Comparison of ENCODE assay signal across 19 cellular contexts in the genomic region with DNA sequence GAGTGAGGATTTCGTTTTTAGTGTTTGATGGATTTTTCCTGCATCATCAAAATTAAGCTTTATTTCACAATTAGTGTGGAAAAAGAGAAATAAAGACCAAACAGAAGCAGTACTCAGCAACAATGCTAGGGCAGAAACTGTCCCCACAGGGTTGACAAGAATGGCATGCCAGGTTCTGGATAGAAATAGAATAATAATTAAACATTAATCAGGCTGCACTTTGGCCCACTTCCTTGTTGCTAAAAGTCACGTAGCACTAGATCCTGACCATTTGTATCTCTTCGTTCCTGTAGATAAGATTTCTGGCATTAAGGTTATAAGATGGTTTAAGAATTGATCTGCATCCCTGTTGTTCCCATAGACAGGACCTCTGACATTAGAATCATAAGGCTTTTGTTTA. TPM values are rescaled to one million over a fixed set of nuclear protein-coding genes. Genes with fewer than 3 reads are reported as not detected.
A peak's percentile ranks its signal among the peaks of the same experiment; 100 is the strongest.
DNase-seq lines count a peak whose midpoint lies in the region; ATAC-seq, FAIRE-seq and TF ChIP-seq lines count a peak whose summit lies in the region.
"Had no signal": no experiment of that assay in that cellular context is flagged by ENCODE, and none has a peak within 500 bp of the region (broad histone marks: within the 10 kb centered on the region; RNA-seq: fewer than 3 reads in every experiment).

No MANE protein-coding gene starts in this region.

- TF ChIP-seq CTCF in liver (IDR thresholded peaks at IDR 0.05; ENCODE audit: low read depth, low read length, missing input control) (peak; percentile 16), HepG2 (CRISPR knock-in tag; IDR thresholded peaks at IDR 0.05) (no peak), stomach (IDR thresholded peaks at IDR 0.05) (no peak)

- no peaks in the 10 kb centered on the region for H3K79me2 ChIP-seq in HepG2 (ENCODE audit: insufficient read depth, low read length)

- H4K8ac ChIP-seq in mesenchymal stem cell (ENCODE audit: low read length), result no peak overlapping the region

- WGBS in liver, result 15% methylated on average over 3 of the region's 3 CpGs
- WGBS in HepG2 (ENCODE audit: low lambda C conversion rate), result 3% methylated on average over 3 of the region's 3 CpGs
- WGBS in mesenchymal stem cell, result 90% methylated on average over 2 of the region's 3 CpGs
- 28 to 57% (median 36%) methylated on average over 3 of the region's 3 CpGs for WGBS in stomach, 5 donors

- BruUV-seq in HepG2 (replicated peaks; lab: Mats Ljungman, UMichigan), result no TSS peak

- H2BK15ac ChIP-seq in mesenchymal stem cell (ENCODE audit: low read depth, poor library complexity, severe bottlenecking), result no peak overlapping the region

- H2BK5ac ChIP-seq in mesenchymal stem cell (ENCODE audit: low read depth, low read length, poor library complexity, severe bottlenecking), result no peak overlapping the region

- H3K36me3 ChIP-seq in liver (ENCODE audit: control insufficient read depth in 4 of 4, insufficient read depth in 3 of 4, low read depth in 1 of 4, low read length in 3 of 4) (no peaks in the 10 kb centered on the region), HepG2 (replicated peaks in 1 of 2; ENCODE audit: control insufficient read depth in 1 of 2, insufficient read depth in 2 of 2, low read length in 2 of 2) (no peaks in the 10 kb centered on the region), duodenal mucosa (ENCODE audit: control insufficient read depth in 1 of 2, insufficient read depth in 2 of 2, low read length in 2 of 2) (no peaks in the 10 kb centered on the region), mesenchymal stem cell (ENCODE audit: control insufficient read depth in 1 of 2, insufficient read depth in 2 of 2, low read depth in 1 of 2, low read length in 2 of 2) (peaks cover 0 to 21% of the 10 kb centered on the region in 2 experiments), stomach (no peaks in the 10 kb centered on the region)
- H3K36me3 ChIP-seq: BLaER1 had no signal

- no peaks in the 10 kb centered on the region for H4K20me1 ChIP-seq in HepG2 (ENCODE audit: insufficient read depth, low read length)
- H4K20me1 ChIP-seq: BLaER1 had no signal

- no peak overlapping the region for H2BK12ac ChIP-seq in mesenchymal stem cell (ENCODE audit: low read length in 2 of 2)

- H2BK120ac ChIP-seq in mesenchymal stem cell (ENCODE audit: low read depth, low read length), result no peak overlapping the region

- ATAC-seq in HepG2, result no peak
- ATAC-seq: GM12878 had no signal

- CTCF ChIA-PET in HepG2 (lab: Yijun Ruan, JAX; ENCODE audit: low intra/inter-chr PET ratio, low total read pairs), result no interaction called here

- H2AK5ac ChIP-seq in mesenchymal stem cell (ENCODE audit: low read length, severe bottlenecking), result no peak overlapping the region

- TF ChIP-seq EP300 in HepG2 (IDR thresholded peaks at IDR 0.05; ENCODE audit: low read depth in 2 of 2, low read length in 2 of 2), result no peak
- no peak for TF ChIP-seq EP300 in HepG2 (CRISPR knock-in tag; IDR thresholded peaks at IDR 0.05; ENCODE audit: borderline replicate concordance)
- TF ChIP-seq EP300 in stomach (IDR thresholded peaks at IDR 0.05), result no peak

- H3K4me1 ChIP-seq in liver (ENCODE audit: control insufficient read depth in 4 of 4, insufficient read depth in 4 of 4, low read length in 3 of 4) (peaks cover 5 to 23% (median 9%) of the 10 kb centered on the region in 4 donors), HepG2 (ENCODE audit: insufficient read depth, low read length) (no peaks in the 10 kb centered on the region), duodenal mucosa (ENCODE audit: control insufficient read depth in 1 of 2, insufficient read depth in 2 of 2, low read length in 2 of 2) (peaks cover 7 to 12% of the 10 kb centered on the region in 2 donors), mesenchymal stem cell (ENCODE audit: control insufficient read depth, insufficient read depth, low read depth, low read length) (peaks cover 11% of the 10 kb centered on the region), stomach (peaks cover 0 to 8% (median 6%) of the 10 kb centered on the region in 4 donors)
- H3K4me1 ChIP-seq: Caco-2 had no signal

- H3K9ac ChIP-seq in liver (ENCODE audit: low read depth in 1 of 2, low read length in 2 of 2) (no peak overlapping the region), HepG2 (ENCODE audit: insufficient read depth, low read depth, low read length) (no peak overlapping the region), duodenal mucosa (ENCODE audit: low read depth in 1 of 2, low read length in 2 of 2) (peak overlapping the region in 1 of 2 donors; percentile 6), mesenchymal stem cell (ENCODE audit: low read length) (no peak overlapping the region)
- H3K9ac ChIP-seq: BLaER1 had no signal

- no peak for DNase-seq in HepG2 (ENCODE audit: low spot score)
- DNase-seq in mesenchymal stem cell, result no peak
- peak; percentile 30 for DNase-seq in stomach
- no peak for DNase-seq in superior temporal gyrus (ENCODE audit: extremely low spot score)
- no peak for DNase-seq in NCI-H2171 treated with DMSO at 0.1 percent for 48 hours (lab: John Stamatoyannopoulos, UW)
- DNase-seq in NCI-H446 (lab: John Stamatoyannopoulos, UW), result no peak
- DNase-seq: AML-193; Caco-2; CD8-positive, alpha-beta memory T cell; DMS 273 treated with DMSO at 0.1 percent for 48 hours; HCEC 1CT; HFFc6 had no signal

- no peak overlapping the region for H4K91ac ChIP-seq in mesenchymal stem cell (ENCODE audit: low read length)

- H3K4me2 ChIP-seq in HepG2 (ENCODE audit: low read depth, low read length), result no peak overlapping the region
- no peak overlapping the region for H3K4me2 ChIP-seq in mesenchymal stem cell (ENCODE audit: low read length, poor library complexity, severe bottlenecking)
- H3K4me2 ChIP-seq: BLaER1 had no signal

- H3K9me3 ChIP-seq in liver (ENCODE audit: control insufficient read depth in 4 of 4, low read length in 3 of 4) (no peaks in the 10 kb centered on the region), HepG2 (ENCODE audit: low read length) (no peaks in the 10 kb centered on the region), duodenal mucosa (ENCODE audit: control insufficient read depth in 1 of 2, low read length in 2 of 2) (no peaks in the 10 kb centered on the region), mesenchymal stem cell (ENCODE audit: control insufficient read depth, low read length) (no peaks in the 10 kb centered on the region), stomach (no peaks in the 10 kb centered on the region)
- H3K9me3 ChIP-seq: BLaER1, Caco-2 had no signal

- intact Hi-C loops in HepG2 (cut with micrococcal nuclease; ENCODE audit: unreplicated experiment), result no loop called here
- intact Hi-C loops in stomach (cut with DNase I; ENCODE audit: low total_unique reads), result no loop called here

- peak in 1 of 2 donors; percentile 24 for TF ChIP-seq RAD21 in liver (IDR thresholded peaks at IDR 0.05)
- no peak for TF ChIP-seq RAD21 in HepG2 (CRISPR knock-in tag; IDR thresholded peaks at IDR 0.05)

- peak overlapping the region in 1 of 3 donors; percentile 31 for H3K4me3 ChIP-seq in liver (ENCODE audit: low read depth in 1 of 3, low read length in 3 of 3)
- no peak overlapping the region for H3K4me3 ChIP-seq in HepG2 (replicated peaks in 1 of 3; ENCODE audit: insufficient read depth in 1 of 3, low read depth in 2 of 3, low read length in 3 of 3)
- peak overlapping the region; percentile 25 to 37 for H3K4me3 ChIP-seq in duodenal mucosa (ENCODE audit: low read depth in 1 of 2, low read length in 2 of 2)
- H3K4me3 ChIP-seq in mesenchymal stem cell (ENCODE audit: insufficient read depth in 1 of 2, low read depth in 1 of 2, low read length in 2 of 2), result no peak overlapping the region
- no peak overlapping the region for H3K4me3 ChIP-seq in stomach
- H3K4me3 ChIP-seq: BLaER1, GM12878 had no signal

- H3K23ac ChIP-seq in mesenchymal stem cell (ENCODE audit: low read length in 2 of 2), result no peak overlapping the region

- H2AFZ ChIP-seq in HepG2 (ENCODE audit: low read length) (no peak overlapping the region), mesenchymal stem cell (ENCODE audit: low read depth, low read length) (no peak overlapping the region)

- no peak overlapping the region for H3K14ac ChIP-seq in mesenchymal stem cell (ENCODE audit: low read length in 2 of 2)

- TF ChIP-seq POLR2A in HepG2 (IDR thresholded peaks at IDR 0.05; ENCODE audit: insufficient read depth in 1 of 2, low read depth in 2 of 2, low read length in 2 of 2) (no peak), stomach (IDR thresholded peaks at IDR 0.05) (no peak)

- H3K27me3 ChIP-seq in liver (ENCODE audit: control insufficient read depth in 4 of 4, insufficient read depth in 4 of 4, low read length in 3 of 4) (no peaks in the 10 kb centered on the region), HepG2 (ENCODE audit: control insufficient read depth in 1 of 2, insufficient read depth in 2 of 2, low read length in 2 of 2) (peaks cover 0 to 6% of the 10 kb centered on the region in 2 experiments; a peak in 1 of 5 replicates), duodenal mucosa (ENCODE audit: control insufficient read depth in 1 of 2, insufficient read depth in 2 of 2, low read length in 2 of 2) (no peaks in the 10 kb centered on the region), mesenchymal stem cell (ENCODE audit: control insufficient read depth in 1 of 2, insufficient read depth in 1 of 2, low read length in 2 of 2) (peaks cover 0 to 8% of the 10 kb centered on the region in 2 experiments), stomach (peaks cover 0 to 5% (median 0%) of the 10 kb centered on the region in 3 donors)
- H3K27me3 ChIP-seq: BLaER1 had no signal

- H3K79me1 ChIP-seq in mesenchymal stem cell (replicated peaks; ENCODE audit: low read length, poor library complexity, severe bottlenecking), result peaks cover 9% of the 10 kb centered on the region

- POLR2A ChIA-PET in HepG2 (lab: Yijun Ruan, JAX), result no interaction called here

- FAIRE-seq in HepG2 (lab: Jason Lieb, UNC), result no peak
- FAIRE-seq: GM12878, GM18507, HTR-8/SVneo had no signal

- H3K4ac ChIP-seq in mesenchymal stem cell (ENCODE audit: low read depth in 1 of 2, low read length in 2 of 2), result no peak overlapping the region

- no peak overlapping the region for H3K18ac ChIP-seq in mesenchymal stem cell (ENCODE audit: low read depth in 1 of 2, low read length in 2 of 2)

- in situ Hi-C loops in HepG2 (cut with HindIII; ENCODE audit: extremely low pct_ligation_motif_present, low pct_unique_long_range_greater_than_20kb), result no loop called here

- H3K27ac ChIP-seq in liver (ENCODE audit: low read depth in 1 of 2, low read length in 2 of 2) (peak overlapping the region; percentile 73 to 77), HepG2 (ENCODE audit: extremely low read length, insufficient read depth, low read length) (no peak overlapping the region), duodenal mucosa (ENCODE audit: low read depth, low read length) (no peak overlapping the region), mesenchymal stem cell (ENCODE audit: low read length, poor library complexity, severe bottlenecking) (peak overlapping the region; percentile 4), stomach (peak overlapping the region in 1 of 5 donors; percentile 49)
- H3K27ac ChIP-seq: 22Rv1, BLaER1 had no signal

RNA-seq across cellular contexts. Expression of gene DIRAS2, which starts 34.5 kb away (rescaled TPM):
- total RNA-seq in liver (under 1 TPM in 1 of 2 donors, not detected in 1; 0.25 TPM), HepG2 (2016; rRNA removed; fragmentation: Illumina TruSeq; extraction: Trizol) (not detected in 2 replicates), stomach (1 to 10 TPM in 1 of 5 donors, under 1 TPM in 1, not detected in 3; 0.43 to 1.1 TPM)
- polyA plus RNA-seq in liver (under 1 TPM; 0.14 to 0.53 TPM), HepG2 (2011; rRNA removed) (not detected in 2 replicates), stomach (under 1 TPM; 0.10 to 0.46 (median 0.44) TPM)
- not detected in 2 replicates for total RNA-seq in HepG2 (2016; cell fraction: cytosol; rRNA removed; fragmentation: Illumina TruSeq; extraction: Trizol; ENCODE audit: low read depth)
- total RNA-seq in HepG2 (2016; cell fraction: insoluble cytoplasmic fraction; rRNA removed; fragmentation: Illumina TruSeq; extraction: Trizol), result not detected in 2 replicates
- total RNA-seq in HepG2 (2016; cell fraction: membrane; rRNA removed; fragmentation: Illumina TruSeq; extraction: Trizol), result not detected in 2 replicates
- total RNA-seq in HepG2 (2016; cell fraction: nucleus; rRNA removed; fragmentation: Illumina TruSeq; extraction: Trizol), result not detected in 2 replicates
- not detected in 2 replicates for polyA plus RNA-seq in HepG2 (2011; cell fraction: cytosol; rRNA removed)
- polyA plus RNA-seq in HepG2 (2011; cell fraction: nucleus; rRNA removed), result not detected in 2 replicates
- not detected in 2 replicates for polyA plus RNA-seq in HepG2 (2012)
- polyA plus RNA-seq in HepG2 (2016; cell fraction: cytosol; fragmentation: Illumina TruSeq; extraction: Trizol; ENCODE audit: low read depth), result not detected in 2 replicates
- polyA plus RNA-seq in HepG2 (2016; cell fraction: insoluble cytoplasmic fraction; fragmentation: Illumina TruSeq; extraction: Trizol; ENCODE audit: low read depth), result not detected in 2 replicates
- not detected in 2 replicates for polyA plus RNA-seq in HepG2 (2016; cell fraction: membrane; fragmentation: Illumina TruSeq; extraction: Trizol; ENCODE audit: low read depth)
- polyA plus RNA-seq in HepG2 (2016; cell fraction: nucleus; fragmentation: Illumina TruSeq; extraction: Trizol; ENCODE audit: insufficient read depth, low read depth), result not detected in 2 replicates
- polyA minus RNA-seq in HepG2 (2011; rRNA and poly(A)+ RNA removed; ENCODE audit: low replicate concordance), result not detected in 2 replicates
- polyA minus RNA-seq in HepG2 (2011; cell fraction: cytosol; rRNA and poly(A)+ RNA removed), result not detected in 2 replicates
- not detected in 2 replicates for polyA minus RNA-seq in HepG2 (2011; cell fraction: nucleus; rRNA and poly(A)+ RNA removed)
- polyA plus RNA-seq in mesenchymal stem cell (2013, experiment 1 of 2), result 0.01 TPM
- 0.10 TPM for polyA plus RNA-seq in mesenchymal stem cell (2013, experiment 2 of 2)
- total RNA-seq: CD8-positive, alpha-beta memory T cell; GM12878; HFFc6 had no signal
- polyA plus RNA-seq: CD8-positive, alpha-beta memory T cell; GM12878 had no signal

Comparison
In these comparisons a context has a peak if more than half of its experiments do, and no peak if none do; other contexts are left out.
1. H3K27ac ChIP-seq: peak in liver (2 of 2) and mesenchymal stem cell (single experiment); none in HepG2 (single experiment) and duodenal mucosa (single experiment).
2. H3K4me3 ChIP-seq: peak in duodenal mucosa (2 of 2); none in HepG2 (0 of 3), mesenchymal stem cell (0 of 2) and stomach (0 of 4).